In genomic region chr13:48828962-48829405, GRCh38 we compare ENCODE assay signal across 9 cellular contexts.
A peak's percentile ranks its signal among the peaks of the same experiment; 100 is the strongest.
DNase-seq lines count a peak whose midpoint lies in the region; ATAC-seq and TF ChIP-seq lines count a peak whose summit lies in the region.
"Had no signal": no experiment of that assay in that cellular context is flagged by ENCODE, and none has a peak within 500 bp of the region (broad histone marks: within the 10 kb centered on the region; RNA-seq: fewer than 3 reads in every experiment).

No MANE protein-coding gene starts in this region.

- no peak for TF ChIP-seq CTCF in lower leg skin (IDR thresholded peaks at IDR 0.05)
- no peak for TF ChIP-seq CTCF in suprapubic skin (IDR thresholded peaks at IDR 0.05)

- H3K9ac ChIP-seq in iPS-15b (ENCODE audit: low read depth, low read length), result peak overlapping the region; percentile 26
- H3K9ac ChIP-seq: parathyroid adenoma had no signal

- H3K4me3 ChIP-seq in iPS-15b (ENCODE audit: low read depth, low read length) (no peak overlapping the region), lower leg skin (ENCODE audit: low read depth, poor library complexity, severe bottlenecking) (no peak overlapping the region), suprapubic skin (no peak overlapping the region)

- H3K9me3 ChIP-seq in iPS-15b (ENCODE audit: control insufficient read depth, insufficient read depth, low read length), result peaks cover 13% of the 10 kb centered on the region
- no peaks in the 10 kb centered on the region for H3K9me3 ChIP-seq in suprapubic skin

- peak; percentile 68 for ATAC-seq in HG02938 (IDR thresholded peaks at IDR 0.05; ENCODE audit: unreplicated experiment)

- no peak for TF ChIP-seq POLR2A in lower leg skin (IDR thresholded peaks at IDR 0.05)
- TF ChIP-seq POLR2A in suprapubic skin (IDR thresholded peaks at IDR 0.05), result no peak

- WGBS in lower leg skin, 2 donors, result 34 to 43% methylated on average over 2 of the region's 2 CpGs
- WGBS in suprapubic skin, result 44% methylated on average over 2 of the region's 2 CpGs

- DNase-seq in COLO668 (lab: John Stamatoyannopoulos, UW; ENCODE audit: unreplicated experiment), result peak; percentile 81
- peak; percentile 58 for DNase-seq in NCI-H774 (lab: John Stamatoyannopoulos, UW)
- DNase-seq in lower leg skin (ENCODE audit: low spot score in 2 of 2), result no peak
- DNase-seq in suprapubic skin (ENCODE audit: low spot score in 2 of 2), result no peak
- no peak for DNase-seq in NCI-H82 treated with DMSO at 0.1 percent for 48 hours (lab: John Stamatoyannopoulos, UW; ENCODE audit: unreplicated experiment)
- no peak for DNase-seq in SIG-M5 (lab: John Stamatoyannopoulos, UW)

- intact Hi-C loops in lower leg skin (cut with DNase I; ENCODE audit: low total_unique reads), result no loop called here

- H3K27ac ChIP-seq in suprapubic skin, result no peak overlapping the region
- H3K27ac ChIP-seq: parathyroid adenoma had no signal

- peaks cover 3% of the 10 kb centered on the region for H3K36me3 ChIP-seq in iPS-15b (ENCODE audit: control insufficient read depth, insufficient read depth, low read length)
- H3K36me3 ChIP-seq in suprapubic skin, result no peaks in the 10 kb centered on the region

- no peak for TF ChIP-seq EP300 in suprapubic skin (IDR thresholded peaks at IDR 0.05)

- peaks cover 11% of the 10 kb centered on the region for H3K4me1 ChIP-seq in iPS-15b (ENCODE audit: control insufficient read depth, insufficient read depth, low read length)
- H3K4me1 ChIP-seq in suprapubic skin, result no peaks in the 10 kb centered on the region
- H3K4me1 ChIP-seq: parathyroid adenoma had no signal

- H3K27me3 ChIP-seq in iPS-15b (ENCODE audit: control insufficient read depth, insufficient read depth, low read length), result no peaks in the 10 kb centered on the region
- no peaks in the 10 kb centered on the region for H3K27me3 ChIP-seq in suprapubic skin

Comparison
In these comparisons a context has a peak if more than half of its experiments do, and no peak if none do; other contexts are left out.
1. DNase-seq: peak in COLO668 (single experiment) and NCI-H774 (single experiment); none in lower leg skin (0 of 2), suprapubic skin (0 of 2), NCI-H82 treated with DMSO at 0.1 percent for 48 hours (single experiment) and SIG-M5 (single experiment).